ENCODE assay signal across 2 cellular contexts in the genomic region with DNA sequence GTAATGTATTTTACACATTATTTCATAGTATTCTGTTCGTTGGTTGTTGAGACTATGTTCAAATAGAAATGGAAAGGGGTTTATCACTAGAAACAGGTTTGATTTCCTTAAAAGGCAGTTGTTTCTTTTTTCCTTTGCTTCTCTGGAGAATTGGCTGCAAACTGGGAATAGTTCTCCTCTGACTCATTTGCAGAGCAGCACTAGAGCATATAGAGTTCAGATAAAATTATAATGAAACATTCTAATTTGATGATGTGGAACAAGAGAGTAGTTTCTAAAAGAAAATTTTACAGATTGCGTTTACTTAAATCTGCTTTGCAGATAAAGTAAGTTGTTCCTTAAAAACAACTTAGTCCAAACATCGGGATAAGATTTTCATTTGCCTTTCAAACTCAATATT.
TF ChIP-seq lines count a peak whose summit lies in the region.

No MANE protein-coding gene starts in this region.

TF ChIP-seq in Ishikawa, 13 proteins besides CTCF, POLR2A, EP300 and RAD21 (continued from another document):
- TF ChIP-seq TCF12 (IDR thresholded peaks at IDR 0.05; ENCODE audit: low read depth) (no peak), USF1 (IDR thresholded peaks at IDR 0.05) (no peak), FOXM1 (IDR thresholded peaks at IDR 0.05; ENCODE audit: borderline replicate concordance, low read depth) (peak; percentile 29; the same call in 1 of the 2 replicates), TEAD4 (IDR thresholded peaks at IDR 0.05) (peak; percentile 83), ZBTB7A (IDR thresholded peaks at IDR 0.05; ENCODE audit: low read depth) (no peak), NFIC (IDR thresholded peaks at IDR 0.05) (peak; percentile 48; the same call in 1 of the 2 replicates)
- TF ChIP-seq, protein P1, sequence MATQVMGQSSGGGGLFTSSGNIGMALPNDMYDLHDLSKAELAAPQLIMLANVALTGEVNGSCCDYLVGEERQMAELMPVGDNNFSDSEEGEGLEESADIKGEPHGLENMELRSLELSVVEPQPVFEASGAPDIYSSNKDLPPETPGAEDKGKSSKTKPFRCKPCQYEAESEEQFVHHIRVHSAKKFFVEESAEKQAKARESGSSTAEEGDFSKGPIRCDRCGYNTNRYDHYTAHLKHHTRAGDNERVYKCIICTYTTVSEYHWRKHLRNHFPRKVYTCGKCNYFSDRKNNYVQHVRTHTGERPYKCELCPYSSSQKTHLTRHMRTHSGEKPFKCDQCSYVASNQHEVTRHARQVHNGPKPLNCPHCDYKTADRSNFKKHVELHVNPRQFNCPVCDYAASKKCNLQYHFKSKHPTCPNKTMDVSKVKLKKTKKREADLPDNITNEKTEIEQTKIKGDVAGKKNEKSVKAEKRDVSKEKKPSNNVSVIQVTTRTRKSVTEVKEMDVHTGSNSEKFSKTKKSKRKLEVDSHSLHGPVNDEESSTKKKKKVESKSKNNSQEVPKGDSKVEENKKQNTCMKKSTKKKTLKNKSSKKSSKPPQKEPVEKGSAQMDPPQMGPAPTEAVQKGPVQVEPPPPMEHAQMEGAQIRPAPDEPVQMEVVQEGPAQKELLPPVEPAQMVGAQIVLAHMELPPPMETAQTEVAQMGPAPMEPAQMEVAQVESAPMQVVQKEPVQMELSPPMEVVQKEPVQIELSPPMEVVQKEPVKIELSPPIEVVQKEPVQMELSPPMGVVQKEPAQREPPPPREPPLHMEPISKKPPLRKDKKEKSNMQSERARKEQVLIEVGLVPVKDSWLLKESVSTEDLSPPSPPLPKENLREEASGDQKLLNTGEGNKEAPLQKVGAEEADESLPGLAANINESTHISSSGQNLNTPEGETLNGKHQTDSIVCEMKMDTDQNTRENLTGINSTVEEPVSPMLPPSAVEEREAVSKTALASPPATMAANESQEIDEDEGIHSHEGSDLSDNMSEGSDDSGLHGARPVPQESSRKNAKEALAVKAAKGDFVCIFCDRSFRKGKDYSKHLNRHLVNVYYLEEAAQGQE (IDR thresholded peaks at IDR 0.05; ENCODE audit: low read depth) = no peak

TF ChIP-seq in endothelial cell of umbilical vein, 7 proteins besides CTCF, POLR2A, EP300 and RAD21:
- no peak for TF ChIP-seq GATA2 (IDR thresholded peaks at IDR 0.05; ENCODE audit: insufficient read depth, insufficient read length, low read depth, low read length)
- TF ChIP-seq JUN (IDR thresholded peaks at IDR 0.05; ENCODE audit: borderline replicate concordance, insufficient read depth, insufficient read length, low read depth) = peak; percentile 76
- TF ChIP-seq POLR2AphosphoS5 (IDR thresholded peaks at IDR 0.05; ENCODE audit: insufficient read depth, low read depth, low read length) = no peak
- peak; percentile 86 for TF ChIP-seq FOS (IDR thresholded peaks at IDR 0.05; ENCODE audit: borderline replicate concordance, insufficient read depth, low read length)
TF ChIP-seq in endothelial cell of umbilical vein: peak in this region for 2.
